3 cellular contexts compared by ENCODE assay signal in genomic region chr17:40364121-40364861, GRCh38.
TF ChIP-seq lines count a peak whose summit lies in the region.

GJD3 (minus strand) TSS chr17:40364737; CDS start chr17:40363815, 922 bp downstream.

TF ChIP-seq in IMR-90, 13 proteins besides CTCF, POLR2A, EP300 and RAD21:
- no peak for TF ChIP-seq CEBPB (IDR thresholded peaks at IDR 0.05; ENCODE audit: low read depth, low read length)

TF ChIP-seq in endothelial cell of umbilical vein, 7 proteins besides CTCF, POLR2A, EP300 and RAD21:
- TF ChIP-seq FOS (IDR thresholded peaks at IDR 0.05; ENCODE audit: borderline replicate concordance, insufficient read depth, low read length) (no peak), EZH2 (IDR thresholded peaks at IDR 0.05; ENCODE audit: borderline replicate concordance, low read depth, low read length, severe bottlenecking) (no peak), POLR2AphosphoS5 (IDR thresholded peaks at IDR 0.05; ENCODE audit: insufficient read depth, low read depth, low read length) (no peak), MAX (IDR thresholded peaks at IDR 0.05; ENCODE audit: insufficient read depth, insufficient read length) (no peak), JUN (IDR thresholded peaks at IDR 0.05; ENCODE audit: borderline replicate concordance, insufficient read depth, insufficient read length, low read depth) (no peak), MYC (IDR thresholded peaks at IDR 0.05; ENCODE audit: low read depth, low read length) (no peak), GATA2 (IDR thresholded peaks at IDR 0.05; ENCODE audit: insufficient read depth, insufficient read length, low read depth, low read length) (no peak)

TF ChIP-seq in neural cell, 6 proteins besides CTCF, POLR2A, EP300 and RAD21:
- no peak for TF ChIP-seq EZH2 (IDR thresholded peaks at IDR 0.05; ENCODE audit: borderline replicate concordance, insufficient read depth, low read length, poor library complexity, severe bottlenecking)
- no peak for TF ChIP-seq TAF1 (IDR thresholded peaks at IDR 0.05; ENCODE audit: low read depth)
- no peak for TF ChIP-seq REST (IDR thresholded peaks at IDR 0.05; ENCODE audit: borderline replicate concordance)
- no peak for TF ChIP-seq MXI1 (conservative IDR thresholded peaks at IDR 0.05; ENCODE audit: poor library complexity, severe bottlenecking)
- no peak for TF ChIP-seq POLR2AphosphoS5 (IDR thresholded peaks at IDR 0.05)
- no peak for TF ChIP-seq SMC3 (conservative IDR thresholded peaks at IDR 0.05; ENCODE audit: poor library complexity)
